Comparison of ENCODE assay signal across 1 cellular context in genomic region chr7:55509322-55509721, GRCh38.
TF ChIP-seq lines count a peak whose summit lies in the region.

No MANE protein-coding gene starts in this region.

TF ChIP-seq in GM12878, 131 proteins besides CTCF, POLR2A, EP300 and RAD21 (continued from another document):
- TF ChIP-seq RUNX3 (IDR thresholded peaks at IDR 0.05; ENCODE audit: low read length) (no peak), PAX5 (IDR thresholded peaks at IDR 0.05; ENCODE audit: borderline replicate concordance, low read depth, low read length) (no peak), TARDBP (IDR thresholded peaks at IDR 0.05; ENCODE audit: borderline replicate concordance) (no peak), RCOR1 (conservative IDR thresholded peaks at IDR 0.05; ENCODE audit: low read depth, low read length) (no peak), NKRF (conservative IDR thresholded peaks at IDR 0.05) (no peak), WRNIP1 (IDR thresholded peaks at IDR 0.05; ENCODE audit: borderline replicate concordance, low read depth, low read length) (no peak)
TF ChIP-seq in GM12878: peak in this region for 0.
